15 cellular contexts compared by ENCODE assay signal in the genomic region with DNA sequence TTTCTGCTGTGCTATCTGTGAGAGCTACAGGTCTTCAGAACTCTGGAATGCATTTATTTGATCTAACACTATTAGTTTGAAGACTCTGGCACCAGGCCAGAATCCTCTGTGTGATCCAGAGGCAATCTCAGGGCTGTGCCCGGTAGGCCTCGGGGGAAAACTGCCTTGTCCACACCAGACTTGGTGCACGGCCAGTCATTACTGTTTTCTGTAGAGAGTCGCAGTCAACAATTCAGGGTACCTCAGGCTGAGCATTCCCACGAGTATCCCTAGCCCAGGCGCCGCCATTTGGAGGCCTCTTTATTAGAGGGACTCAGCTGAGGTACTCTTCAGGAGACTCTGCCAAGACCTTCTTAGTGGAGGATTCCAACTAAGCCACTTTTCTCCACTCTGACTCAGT.
A peak's percentile ranks its signal among the peaks of the same experiment; 100 is the strongest.
DNase-seq lines count a peak whose midpoint lies in the region; ATAC-seq and TF ChIP-seq lines count a peak whose summit lies in the region.
"Had no signal": no experiment of that assay in that cellular context is flagged by ENCODE, and none has a peak within 500 bp of the region (broad histone marks: within the 10 kb centered on the region; RNA-seq: fewer than 3 reads in every experiment).

No MANE protein-coding gene starts in this region.

- DNase-seq in Calu3 (peak; percentile 2), HT-29 (ENCODE audit: low spot score) (peak; percentile 44), SJCRH30 (peak; percentile 45 to 66), left kidney (ENCODE audit: low read depth, low spot score) (peak; percentile 18), KBM-7 (no peak)
- no peak for DNase-seq in naive thymus-derived CD4-positive, alpha-beta T cell
- DNase-seq: activated T-cell treated with anti-CD3 and anti-CD28 coated beads, Interleukin-2, amount 50 U/mL, for 72 hours; CD8-positive, alpha-beta T cell; H7; stimulated activated CD4-positive, alpha-beta T cell treated with anti-CD3 and anti-CD28 coated beads, Interleukin-4, amount 100 ng/mL, for 1 hour; WERI-Rb-1 had no signal

- intact Hi-C loops in Calu3 (cut with micrococcal nuclease; ENCODE audit: unreplicated experiment) = no loop called here
- intact Hi-C loops in naive thymus-derived CD4-positive, alpha-beta T cell (cut with micrococcal nuclease) = no loop called here

- no peaks in the 10 kb centered on the region; the same call in 1 of the 2 replicates for H3K4me1 ChIP-seq in SJCRH30
- no peaks in the 10 kb centered on the region for H3K4me1 ChIP-seq in naive thymus-derived CD4-positive, alpha-beta T cell (ENCODE audit: control insufficient read depth in 2 of 2, insufficient read depth in 2 of 2, low read length in 2 of 2)

- H3K4me1 Mint-ChIP-seq in Calu3 (ENCODE audit: low read depth, unreplicated experiment) = no peaks in the 10 kb centered on the region
- H3K4me1 Mint-ChIP-seq in naive thymus-derived CD4-positive, alpha-beta T cell = no peaks in the 10 kb centered on the region

- peaks cover 3% of the 10 kb centered on the region for H3K9me3 ChIP-seq in SJCRH30 (replicated peaks)
- H3K9me3 ChIP-seq in naive thymus-derived CD4-positive, alpha-beta T cell (ENCODE audit: control insufficient read depth in 2 of 3, low read length in 3 of 3) = no peaks in the 10 kb centered on the region

- CTCF ChIA-PET in Calu3 (lab: Charles Lee) = no interaction called here
- CTCF ChIA-PET in naive thymus-derived CD4-positive, alpha-beta T cell (lab: Charles Lee) = no interaction called here

- in situ Hi-C loops in KBM-7 (cut with MboI; ENCODE audit: low pct_unique_long_range_greater_than_20kb, low sequenced_read_pairs) = no loop called here

- no peak for TF ChIP-seq CTCF in Calu3 (IDR thresholded peaks at IDR 0.05; ENCODE audit: unreplicated experiment)

- H3K27me3 Mint-ChIP-seq in Calu3 (ENCODE audit: unreplicated experiment) = no peaks in the 10 kb centered on the region
- H3K27me3 Mint-ChIP-seq in naive thymus-derived CD4-positive, alpha-beta T cell = no peaks in the 10 kb centered on the region
- H3K27me3 Mint-ChIP-seq: progenitor cell of endocrine pancreas; stimulated activated naive CD8-positive, alpha-beta T cell treated with anti-CD3 and anti-CD28 coated beads, Interleukin-15, Interleukin-2, amounts not matched to agents 100 ng/mL and 50 ng/mL, for 24 hours had no signal

- no peaks in the 10 kb centered on the region for H3K9me3 Mint-ChIP-seq in Calu3 (ENCODE audit: low read depth, unreplicated experiment)
- H3K9me3 Mint-ChIP-seq in naive thymus-derived CD4-positive, alpha-beta T cell = peaks cover 0 to 8% (median 4%) of the 10 kb centered on the region in 11 donors
- H3K9me3 Mint-ChIP-seq: stimulated activated naive CD8-positive, alpha-beta T cell treated with anti-CD3 and anti-CD28 coated beads, Interleukin-15, Interleukin-2, amounts not matched to agents 100 ng/mL and 50 ng/mL, for 24 hours had no signal

- no peak overlapping the region for H3K4me3 ChIP-seq in SJCRH30
- H3K4me3 ChIP-seq in naive thymus-derived CD4-positive, alpha-beta T cell (ENCODE audit: low read length) = no peak overlapping the region

- ATAC-seq in HG02763 (IDR thresholded peaks at IDR 0.05; ENCODE audit: unreplicated experiment) (no peak), HG03432 (IDR thresholded peaks at IDR 0.05; ENCODE audit: unreplicated experiment) (no peak)
- ATAC-seq in naive thymus-derived CD4-positive, alpha-beta T cell = no peak
- ATAC-seq: activated T-cell treated with anti-CD3 and anti-CD28 coated beads, Interleukin-2, amount 50 U/mL, for 72 hours; CD8-positive, alpha-beta T cell had no signal

- no peaks in the 10 kb centered on the region for H3K27me3 ChIP-seq in SJCRH30
- no peaks in the 10 kb centered on the region for H3K27me3 ChIP-seq in naive thymus-derived CD4-positive, alpha-beta T cell (ENCODE audit: control insufficient read depth in 2 of 2, insufficient read depth in 2 of 2, low read length in 2 of 2)

- H3K36me3 Mint-ChIP-seq in Calu3 (ENCODE audit: insufficient read depth, unreplicated experiment) = no peaks in the 10 kb centered on the region
- no peaks in the 10 kb centered on the region for H3K36me3 Mint-ChIP-seq in naive thymus-derived CD4-positive, alpha-beta T cell
- H3K36me3 Mint-ChIP-seq: CD8-positive, alpha-beta T cell had no signal

- H3K36me3 ChIP-seq in SJCRH30 = no peaks in the 10 kb centered on the region
- H3K36me3 ChIP-seq in naive thymus-derived CD4-positive, alpha-beta T cell (ENCODE audit: control insufficient read depth in 2 of 3, insufficient read depth in 3 of 3, low read length in 3 of 3) = no peaks in the 10 kb centered on the region
- H3K36me3 ChIP-seq: WERI-Rb-1 had no signal

- no peak overlapping the region for H3K27ac ChIP-seq in SJCRH30
- no peak overlapping the region for H3K27ac ChIP-seq in naive thymus-derived CD4-positive, alpha-beta T cell (ENCODE audit: low read depth, low read length)
- H3K27ac ChIP-seq: WERI-Rb-1 had no signal

- H3K4me3 Mint-ChIP-seq in Calu3 (ENCODE audit: low read depth, unreplicated experiment) = no peak overlapping the region
- no peak overlapping the region for H3K4me3 Mint-ChIP-seq in naive thymus-derived CD4-positive, alpha-beta T cell
- H3K4me3 Mint-ChIP-seq: activated T-cell treated with anti-CD3 and anti-CD28 coated beads, Interleukin-2, amount 50 U/mL, for 72 hours; CD8-positive, alpha-beta T cell; stimulated activated naive CD8-positive, alpha-beta T cell treated with anti-CD3 and anti-CD28 coated beads, Interleukin-15, Interleukin-2, amounts not matched to agents 100 ng/mL and 50 ng/mL, for 24 hours had no signal

- H3K27ac Mint-ChIP-seq in Calu3 (ENCODE audit: unreplicated experiment) = no peak overlapping the region
- H3K27ac Mint-ChIP-seq in naive thymus-derived CD4-positive, alpha-beta T cell = no peak overlapping the region
- H3K27ac Mint-ChIP-seq: activated T-cell treated with anti-CD3 and anti-CD28 coated beads, Interleukin-2, amount 50 U/mL, for 72 hours; CD8-positive, alpha-beta T cell; progenitor cell of endocrine pancreas; stimulated activated naive CD8-positive, alpha-beta T cell treated with anti-CD3 and anti-CD28 coated beads, Interleukin-15, Interleukin-2, amounts not matched to agents 100 ng/mL and 50 ng/mL, for 24 hours had no signal

- POLR2A ChIA-PET in naive thymus-derived CD4-positive, alpha-beta T cell (lab: Charles Lee) = no interaction called here

- BruUV-seq in Calu3 (replicated peaks; lab: Mats Ljungman, UMichigan) = no TSS peak

Comparison
In these comparisons a context has a peak if more than half of its experiments do, and no peak if none do; other contexts are left out.
1. DNase-seq: peak in Calu3 (single experiment), HT-29 (single experiment), SJCRH30 (2 of 2) and left kidney (single experiment); none in KBM-7 (single experiment) and naive thymus-derived CD4-positive, alpha-beta T cell (0 of 9).